ENCODE assay signal across 13 cellular contexts in the genomic region with DNA sequence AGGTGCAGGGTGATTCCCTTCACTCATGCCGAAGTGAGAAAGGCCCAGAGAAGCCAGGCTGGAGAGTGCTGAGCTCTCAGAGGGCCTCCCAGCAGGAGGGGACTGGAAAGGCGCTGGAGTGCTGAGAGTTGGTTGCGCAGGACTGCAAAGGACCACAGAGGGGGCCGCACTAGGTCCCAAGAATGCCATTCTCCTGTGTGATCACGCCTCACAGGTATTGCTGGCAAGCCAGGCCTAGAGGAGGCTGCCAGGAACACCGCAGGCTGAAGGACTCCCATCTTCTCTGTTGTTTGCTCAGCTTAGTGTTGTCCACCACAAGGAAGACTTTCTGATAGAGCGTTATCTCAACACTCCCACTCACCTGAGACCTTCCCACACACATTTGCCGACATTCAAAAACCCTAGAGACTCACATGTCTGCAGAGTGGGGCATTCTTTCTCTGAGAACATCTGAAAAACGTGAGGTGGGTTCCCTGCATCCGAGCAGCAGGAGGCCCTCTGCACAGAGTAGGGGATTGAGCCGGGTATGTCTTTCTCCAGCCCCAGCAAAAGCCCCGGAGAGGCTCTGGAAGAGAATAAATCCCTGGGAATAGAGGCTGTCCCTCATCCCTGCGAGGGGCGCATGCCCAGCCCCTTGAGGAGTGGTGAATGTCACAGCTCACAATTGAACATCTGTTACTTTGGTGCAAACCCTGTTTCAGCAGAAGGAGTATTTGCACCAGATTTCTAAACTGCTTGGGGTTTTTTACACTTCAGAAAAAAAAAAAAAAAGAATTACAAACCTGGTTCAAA.
"Had no signal": no experiment of that assay in that cellular context is flagged by ENCODE, and none has a peak within 500 bp of the region (broad histone marks: within the 10 kb centered on the region; RNA-seq: fewer than 3 reads in every experiment).

No MANE protein-coding gene starts in this region.

- ATAC-seq: activated CD8-positive, alpha-beta memory T cell treated with anti-CD3 and anti-CD28 coated beads, Interleukin-2, amount 10 ng/mL, durations not matched to agents 7 days and 5 days; activated naive CD4-positive, alpha-beta T cell treated with anti-CD3 and anti-CD28 coated beads, Interleukin-2, amount 50 U/mL, for 72 hours; body of pancreas; naive thymus-derived CD4-positive, alpha-beta T cell; stimulated activated effector memory CD8-positive, alpha-beta T cell treated with anti-CD3 and anti-CD28 coated beads, Interleukin-12 subunit alpha, Interleukin-12 subunit beta, amount 100 ng/mL, for 72 hours had no signal

- H3K4me3 ChIP-seq: body of pancreas, smooth muscle cell, tibial nerve, vagina had no signal

- DNase-seq: activated CD4-positive, alpha-beta T cell treated with anti-CD3 and anti-CD28 coated beads, Interleukin-2, amount 50 U/mL, for 48 hours; activated CD8-positive, alpha-beta memory T cell treated with anti-CD3 and anti-CD28 coated beads, Interleukin-2, amount 10 ng/mL, durations not matched to agents 7 days and 5 days; activated effector memory CD4-positive, alpha-beta T cell treated with anti-CD3 and anti-CD28 coated beads, Interleukin-2, amount 50 U/mL, for 16 hours; activated T-cell treated with anti-CD3 and anti-CD28 coated beads, Interleukin-2, amount 50 U/mL, for 24 hours; amniotic stem cell; body of pancreas; central memory CD4-positive, alpha-beta T cell; naive thymus-derived CD4-positive, alpha-beta T cell had no signal
